Comparison of ENCODE assay signal across 11 cellular contexts in genomic region chr4:118398226-118399090, GRCh38. TPM values are rescaled to one million over a fixed set of nuclear protein-coding genes. Genes with fewer than 3 reads are reported as not detected.
DNase-seq lines count a peak whose midpoint lies in the region; ATAC-seq and TF ChIP-seq lines count a peak whose summit lies in the region.
"Had no signal": no experiment of that assay in that cellular context is flagged by ENCODE, and none has a peak within 500 bp of the region (broad histone marks: within the 10 kb centered on the region; RNA-seq: fewer than 3 reads in every experiment).

No MANE protein-coding gene starts in this region.

- CTCF ChIA-PET in activated naive CD4-positive, alpha-beta T cell treated with anti-CD3 and anti-CD28 coated beads for 36 hours (lab: Charles Lee) = no interaction called here

- H3K27me3 ChIP-seq in RWPE2 (ENCODE audit: insufficient read depth, poor library complexity, severe bottlenecking) = no peaks in the 10 kb centered on the region

- no peaks in the 10 kb centered on the region for H3K9me3 Mint-ChIP-seq in activated naive CD4-positive, alpha-beta T cell treated with anti-CD3 and anti-CD28 coated beads for 36 hours

- H3K4me1 ChIP-seq in RWPE2 (ENCODE audit: insufficient read depth, poor library complexity, severe bottlenecking) = peaks cover 22% of the 10 kb centered on the region

- H3K4me1 Mint-ChIP-seq in activated naive CD4-positive, alpha-beta T cell treated with anti-CD3 and anti-CD28 coated beads for 36 hours (ENCODE audit: low read depth) = no peaks in the 10 kb centered on the region

- TF ChIP-seq CTCF in GM12865 (IDR thresholded peaks at IDR 0.05; ENCODE audit: insufficient read depth, low read depth, low read length, missing control alignments) = no peak
- TF ChIP-seq CTCF in RWPE2 (IDR thresholded peaks at IDR 0.05; ENCODE audit: poor library complexity, severe bottlenecking) = no peak

- H3K27ac Mint-ChIP-seq in activated naive CD4-positive, alpha-beta T cell treated with anti-CD3 and anti-CD28 coated beads for 36 hours = no peak overlapping the region
- H3K27ac Mint-ChIP-seq: activated CD8-positive, alpha-beta memory T cell treated with anti-CD3 and anti-CD28 coated beads, Interleukin-2, amount 10 ng/mL, durations not matched to agents 7 days and 5 days had no signal

- H3K4me3 ChIP-seq in GM12865 (ENCODE audit: low read depth, low read length) (no peak overlapping the region), RWPE2 (ENCODE audit: severe bottlenecking) (no peak overlapping the region)

- DNase-seq in GM12865 (ENCODE audit: low read depth) (peak; percentile 66), RWPE2 (ENCODE audit: low spot score) (no peak), SW 1271 (lab: John Stamatoyannopoulos, UW) (no peak), mesenteric fat pad (ENCODE audit: low spot score) (no peak), NCI-H2107 (lab: John Stamatoyannopoulos, UW) (no peak)
- no peak for DNase-seq in activated naive CD4-positive, alpha-beta T cell treated with anti-CD3 and anti-CD28 coated beads for 36 hours
- DNase-seq: activated CD8-positive, alpha-beta memory T cell treated with anti-CD3 and anti-CD28 coated beads, Interleukin-2, amount 10 ng/mL, durations not matched to agents 7 days and 5 days; DND-41; NCI-H2029 had no signal

- H3K36me3 Mint-ChIP-seq in activated naive CD4-positive, alpha-beta T cell treated with anti-CD3 and anti-CD28 coated beads for 36 hours (ENCODE audit: low read depth) = no peaks in the 10 kb centered on the region
- H3K36me3 Mint-ChIP-seq: activated CD8-positive, alpha-beta memory T cell treated with anti-CD3 and anti-CD28 coated beads, Interleukin-2, amount 10 ng/mL, durations not matched to agents 7 days and 5 days had no signal

- H3K4me3 Mint-ChIP-seq in activated naive CD4-positive, alpha-beta T cell treated with anti-CD3 and anti-CD28 coated beads for 36 hours = no peak overlapping the region
- H3K4me3 Mint-ChIP-seq: activated CD8-positive, alpha-beta memory T cell treated with anti-CD3 and anti-CD28 coated beads, Interleukin-2, amount 10 ng/mL, durations not matched to agents 7 days and 5 days had no signal

- intact Hi-C loops in activated naive CD4-positive, alpha-beta T cell treated with anti-CD3 and anti-CD28 coated beads for 36 hours (cut with micrococcal nuclease) = no loop called here

- no peaks in the 10 kb centered on the region for H3K36me3 ChIP-seq in RWPE2 (ENCODE audit: low read depth)

- ATAC-seq in GM19468 (IDR thresholded peaks at IDR 0.05; ENCODE audit: extremely low read depth, unreplicated experiment) = peak; percentile 96
- peak; percentile 91 for ATAC-seq in HG03108 (IDR thresholded peaks at IDR 0.05; ENCODE audit: unreplicated experiment)
- no peak for ATAC-seq in RWPE2 (ENCODE audit: low read depth)
- ATAC-seq: activated CD8-positive, alpha-beta memory T cell treated with anti-CD3 and anti-CD28 coated beads, Interleukin-2, amount 10 ng/mL, durations not matched to agents 7 days and 5 days had no signal

- H3K27ac ChIP-seq in RWPE2 (ENCODE audit: poor library complexity, severe bottlenecking) = peak overlapping the region; percentile 39

- H3K27me3 Mint-ChIP-seq in activated naive CD4-positive, alpha-beta T cell treated with anti-CD3 and anti-CD28 coated beads for 36 hours (ENCODE audit: low read depth) = peaks cover 17% of the 10 kb centered on the region

- no peaks in the 10 kb centered on the region for H3K9me3 ChIP-seq in RWPE2 (ENCODE audit: severe bottlenecking)

RNA-seq across cellular contexts. Expression of gene PRSS12, which starts 45.7 kb away (rescaled TPM):
- total RNA-seq in mesenteric fat pad = 0.16 TPM
- total RNA-seq in activated naive CD4-positive, alpha-beta T cell treated with anti-CD3 and anti-CD28 coated beads for 36 hours = not detected
- total RNA-seq: activated CD8-positive, alpha-beta memory T cell treated with anti-CD3 and anti-CD28 coated beads, Interleukin-2, amount 10 ng/mL, durations not matched to agents 7 days and 5 days had no signal
